Comparison of ENCODE assay signal across 10 cellular contexts in the genomic region with DNA sequence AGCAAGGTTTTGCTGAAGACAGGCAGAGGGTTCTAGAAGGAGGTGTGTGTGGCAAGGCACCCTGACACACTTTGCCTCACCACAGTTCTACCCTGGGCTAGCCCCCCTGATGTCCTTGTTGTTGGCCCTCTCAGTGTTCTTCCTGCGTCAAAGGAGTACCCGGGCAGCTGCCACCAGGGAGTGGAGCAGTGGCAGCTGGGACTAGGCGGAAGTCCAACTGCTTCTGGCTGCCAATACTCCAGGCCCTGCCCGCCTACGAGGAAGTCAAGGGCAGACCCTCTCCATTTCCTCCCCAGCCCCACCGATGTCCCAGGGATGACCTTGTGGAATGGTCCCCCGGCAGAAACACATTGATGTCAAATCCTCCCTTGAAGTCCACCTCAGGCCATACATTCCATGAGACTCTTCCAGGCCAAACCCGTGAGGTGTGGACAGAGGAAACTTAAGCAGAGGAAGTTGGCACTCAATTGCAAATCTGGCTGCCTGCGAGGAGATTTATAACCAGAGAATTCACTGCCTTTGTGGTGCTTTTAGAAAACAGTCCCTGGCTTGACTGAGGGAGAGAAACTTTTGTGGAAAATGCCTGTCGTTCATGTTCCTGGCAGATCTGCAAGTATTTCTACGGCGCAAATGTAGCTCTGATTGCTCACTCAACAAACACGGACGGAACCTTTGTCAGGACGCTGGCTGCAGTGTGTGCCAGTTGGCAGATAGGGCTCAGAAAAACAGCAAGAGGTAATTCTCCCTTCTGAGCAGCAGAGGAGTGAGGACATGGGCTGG.
DNase-seq lines count a peak whose midpoint lies in the region; ATAC-seq and TF ChIP-seq lines count a peak whose summit lies in the region.
"Had no signal": no experiment of that assay in that cellular context is flagged by ENCODE, and none has a peak within 500 bp of the region (broad histone marks: within the 10 kb centered on the region; RNA-seq: fewer than 3 reads in every experiment).

No MANE protein-coding gene starts in this region.

- H3K27ac ChIP-seq in thoracic aorta, result peak overlapping the region; percentile 95 to 98

- no peak overlapping the region for H3K4me3 Mint-ChIP-seq in natural killer cell
- no peak overlapping the region for H3K4me3 Mint-ChIP-seq in stimulated activated memory B cell treated with anti-CD40 and anti-IgM and Interleukin-4, amounts not matched to agents 10 μg/mL and 1 μg/mL and 100 μg/mL, for 72 hours
- H3K4me3 Mint-ChIP-seq: IgD-negative memory B cell had no signal

- H3K4me3 ChIP-seq in fibroblast of mammary gland (ENCODE audit: control insufficient read depth, low read depth, low read length) (no peak overlapping the region), thoracic aorta (peak overlapping the region; percentile 61)

- H3K9me3 Mint-ChIP-seq in natural killer cell, result no peaks in the 10 kb centered on the region
- H3K9me3 Mint-ChIP-seq in stimulated activated memory B cell treated with anti-CD40 and anti-IgM and Interleukin-4, amounts not matched to agents 10 μg/mL and 1 μg/mL and 100 μg/mL, for 72 hours, result no peaks in the 10 kb centered on the region
- H3K9me3 Mint-ChIP-seq: IgD-negative memory B cell had no signal

- H3K27me3 ChIP-seq in thoracic aorta (replicated peaks; ENCODE audit: insufficient read depth), result no peaks in the 10 kb centered on the region

- H3K36me3 ChIP-seq in thoracic aorta, result no peaks in the 10 kb centered on the region

- H3K36me3 Mint-ChIP-seq in natural killer cell, result no peaks in the 10 kb centered on the region
- no peaks in the 10 kb centered on the region for H3K36me3 Mint-ChIP-seq in stimulated activated memory B cell treated with anti-CD40 and anti-IgM and Interleukin-4, amounts not matched to agents 10 μg/mL and 1 μg/mL and 100 μg/mL, for 72 hours
- H3K36me3 Mint-ChIP-seq: IgD-negative memory B cell had no signal

- H3K27ac Mint-ChIP-seq in natural killer cell, result no peak overlapping the region
- no peak overlapping the region for H3K27ac Mint-ChIP-seq in stimulated activated memory B cell treated with anti-CD40 and anti-IgM and Interleukin-4, amounts not matched to agents 10 μg/mL and 1 μg/mL and 100 μg/mL, for 72 hours
- H3K27ac Mint-ChIP-seq: IgD-negative memory B cell had no signal

- peak; percentile 83 for DNase-seq in SHP77 treated with DMSO at 0.1 percent for 48 hours (lab: John Stamatoyannopoulos, UW)
- peak; percentile 56 for DNase-seq in fibroblast of mammary gland (ENCODE audit: low read depth)
- peak; percentile 43 for DNase-seq in mucosa of gallbladder (ENCODE audit: low spot score)
- DNase-seq in thoracic aorta (ENCODE audit: low spot score), result peak; percentile 46
- DNase-seq in natural killer cell, result no peak
- no peak for DNase-seq in 8988T
- no peak for DNase-seq in DMS114 treated with DMSO at 0.1 percent for 48 hours (lab: John Stamatoyannopoulos, UW; ENCODE audit: unreplicated experiment)
- DNase-seq: NCI-H774 had no signal

- H3K4me1 ChIP-seq in thoracic aorta (ENCODE audit: control insufficient read depth in 1 of 2, low read depth in 2 of 2), result peaks cover 41 to 73% of the 10 kb centered on the region in 2 donors

- intact Hi-C loops in natural killer cell (cut with micrococcal nuclease), result no loop called here

- no peaks in the 10 kb centered on the region for H3K4me1 Mint-ChIP-seq in natural killer cell
- no peaks in the 10 kb centered on the region for H3K4me1 Mint-ChIP-seq in stimulated activated memory B cell treated with anti-CD40 and anti-IgM and Interleukin-4, amounts not matched to agents 10 μg/mL and 1 μg/mL and 100 μg/mL, for 72 hours
- H3K4me1 Mint-ChIP-seq: IgD-negative memory B cell had no signal

- peak; percentile 78 for ATAC-seq in thoracic aorta (ENCODE audit: insufficient number of reproducible peaks, low FRiP score, low read depth)
- no peak for ATAC-seq in natural killer cell
- no peak for ATAC-seq in stimulated activated memory B cell treated with anti-CD40 and anti-IgM and Interleukin-4, amounts not matched to agents 10 μg/mL and 1 μg/mL and 100 μg/mL, for 72 hours

- TF ChIP-seq CTCF in fibroblast of mammary gland (conservative IDR thresholded peaks at IDR 0.05; ENCODE audit: control insufficient read depth, insufficient read depth, low read depth, low read length) (no peak), thoracic aorta (IDR thresholded peaks at IDR 0.05) (peak; percentile 21), natural killer cell (IDR thresholded peaks at IDR 0.05) (no peak)

- H3K27me3 Mint-ChIP-seq in natural killer cell (ENCODE audit: low read depth in 2 of 2), result peaks cover 10 to 32% of the 10 kb centered on the region in 2 donors
- H3K27me3 Mint-ChIP-seq in stimulated activated memory B cell treated with anti-CD40 and anti-IgM and Interleukin-4, amounts not matched to agents 10 μg/mL and 1 μg/mL and 100 μg/mL, for 72 hours, result peaks cover 3% of the 10 kb centered on the region

- H3K9me3 ChIP-seq in thoracic aorta, result no peaks in the 10 kb centered on the region

Comparison
In these comparisons a context has a peak if more than half of its experiments do, and no peak if none do; other contexts are left out.
1. DNase-seq: peak in SHP77 treated with DMSO at 0.1 percent for 48 hours (single experiment), fibroblast of mammary gland (single experiment), mucosa of gallbladder (single experiment) and thoracic aorta (single experiment); none in natural killer cell (single experiment), 8988T (single experiment) and DMS114 treated with DMSO at 0.1 percent for 48 hours (single experiment).